25 cellular contexts compared by ENCODE assay signal in the genomic region with DNA sequence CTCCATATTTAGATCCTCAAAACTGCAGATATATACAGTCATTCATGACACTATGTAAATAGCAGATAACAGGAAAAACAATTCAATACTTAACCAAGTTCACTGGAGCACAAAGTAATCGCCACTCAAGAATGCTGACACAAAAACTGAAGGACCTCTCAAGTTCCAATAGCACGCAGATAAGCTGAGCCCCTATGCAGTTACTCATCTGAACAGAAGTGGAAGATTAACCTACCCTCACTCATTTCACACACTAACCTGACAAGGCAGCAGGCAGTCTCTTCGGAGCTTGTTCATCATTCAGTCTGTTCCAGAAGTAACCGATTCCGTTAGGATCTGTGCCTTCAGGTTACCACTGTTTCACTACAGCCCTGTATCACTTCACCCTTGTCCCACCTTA. TPM values are rescaled to one million over a fixed set of nuclear protein-coding genes. Genes with fewer than 3 reads are reported as not detected.
A peak's percentile ranks its signal among the peaks of the same experiment; 100 is the strongest.
DNase-seq lines count a peak whose midpoint lies in the region; ATAC-seq, FAIRE-seq and TF ChIP-seq lines count a peak whose summit lies in the region.
"Had no signal": no experiment of that assay in that cellular context is flagged by ENCODE, and none has a peak within 500 bp of the region (broad histone marks: within the 10 kb centered on the region; RNA-seq: fewer than 3 reads in every experiment).

No MANE protein-coding gene starts in this region.

- H3K4me3 Mint-ChIP-seq in activated T-cell treated with anti-CD3 and anti-CD28 coated beads, Interleukin-2, amount 50 U/mL, for 24 hours: no peak overlapping the region
- H3K4me3 Mint-ChIP-seq in activated T-cell treated with anti-CD3 and anti-CD28 coated beads, Interleukin-2, amount 50 U/mL, for 4 hours: no peak overlapping the region
- H3K4me3 Mint-ChIP-seq in astrocyte (ENCODE audit: unreplicated experiment) (no peak overlapping the region), type B pancreatic cell (no peak overlapping the region)
- no peak overlapping the region for H3K4me3 Mint-ChIP-seq in activated naive CD8-positive, alpha-beta T cell treated with anti-CD3 and anti-CD28 coated beads, Interleukin-2, amount 50 U/mL, for 24 hours
- H3K4me3 Mint-ChIP-seq: activated B cell treated with CpG ODN at 0.5 μM for 24 hours; memory B cell; stimulated activated naive CD8-positive, alpha-beta T cell treated with anti-CD3 and anti-CD28 coated beads, Interleukin-15, Interleukin-2, amounts not matched to agents 100 ng/mL and 50 ng/mL, for 24 hours; T-helper 1 cell treated with Interleukin-12 subunit alpha and Interleukin-12 subunit beta and Interleukin-4 antibody, amounts not matched to agents 30 μg/mL and 1 μg/mL, for 36 hours had no signal

- peak overlapping the region; percentile 47 for H3K27ac ChIP-seq in astrocyte (ENCODE audit: low read depth, low read length)
- peak overlapping the region in 1 of 2 donors; percentile 54 for H3K27ac ChIP-seq in left lung
- no peak overlapping the region for H3K27ac ChIP-seq in dorsolateral prefrontal cortex
- H3K27ac ChIP-seq: A549, ascending aorta, C4-2B, coronary artery, vagina had no signal

- no peak overlapping the region for H2AFZ ChIP-seq in astrocyte (ENCODE audit: low read depth, low read length)

- DNase-seq in activated T-cell treated with anti-CD3 and anti-CD28 coated beads, Interleukin-2, amount 50 U/mL, for 24 hours: no peak
- no peak for DNase-seq in activated T-cell treated with anti-CD3 and anti-CD28 coated beads, Interleukin-2, amount 50 U/mL, for 4 hours
- DNase-seq in astrocyte (ENCODE audit: low read depth) (no peak), left lung (no peak), type B pancreatic cell (ENCODE audit: extremely low spot score, unreplicated experiment) (no peak), dorsolateral prefrontal cortex (no peak), NOMO-1 (lab: John Stamatoyannopoulos, UW; ENCODE audit: unreplicated experiment in 2 of 2) (no peak)
- DNase-seq in activated naive CD8-positive, alpha-beta T cell treated with anti-CD3 and anti-CD28 coated beads, Interleukin-2, amount 50 U/mL, for 24 hours: no peak
- DNase-seq: activated B cell treated with CpG ODN at 0.5 μM for 24 hours; activated gamma-delta T cell; NCI-H1436; NCI-H2227 treated with DMSO at 0.1 percent for 48 hours; NK-92 treated with Interleukin-12 subunit alpha and Interleukin-12 subunit beta, amount 100 ng/mL, for 24 hours; retina had no signal

- H3K9me3 Mint-ChIP-seq in activated T-cell treated with anti-CD3 and anti-CD28 coated beads, Interleukin-2, amount 50 U/mL, for 24 hours: no peaks in the 10 kb centered on the region
- H3K9me3 Mint-ChIP-seq in activated T-cell treated with anti-CD3 and anti-CD28 coated beads, Interleukin-2, amount 50 U/mL, for 4 hours: no peaks in the 10 kb centered on the region
- no peaks in the 10 kb centered on the region for H3K9me3 Mint-ChIP-seq in astrocyte (ENCODE audit: unreplicated experiment)
- H3K9me3 Mint-ChIP-seq in type B pancreatic cell: no peaks in the 10 kb centered on the region
- no peaks in the 10 kb centered on the region for H3K9me3 Mint-ChIP-seq in activated naive CD8-positive, alpha-beta T cell treated with anti-CD3 and anti-CD28 coated beads, Interleukin-2, amount 50 U/mL, for 24 hours
- H3K9me3 Mint-ChIP-seq: activated B cell treated with CpG ODN at 0.5 μM for 24 hours; memory B cell; neural crest cell; stimulated activated naive CD8-positive, alpha-beta T cell treated with anti-CD3 and anti-CD28 coated beads, Interleukin-15, Interleukin-2, amounts not matched to agents 100 ng/mL and 50 ng/mL, for 24 hours; T-helper 1 cell treated with Interleukin-12 subunit alpha and Interleukin-12 subunit beta and Interleukin-4 antibody, amounts not matched to agents 30 μg/mL and 1 μg/mL, for 36 hours had no signal

- H3K4me3 ChIP-seq in astrocyte (ENCODE audit: insufficient read depth, low read depth, low read length): no peak overlapping the region
- H3K4me3 ChIP-seq in left lung: no peak overlapping the region
- H3K4me3 ChIP-seq in dorsolateral prefrontal cortex: no peak overlapping the region
- H3K4me3 ChIP-seq: A549, ascending aorta, coronary artery, vagina had no signal

- no peaks in the 10 kb centered on the region for H3K9me3 ChIP-seq in astrocyte (ENCODE audit: insufficient read depth, low read depth, low read length)
- H3K9me3 ChIP-seq in left lung: no peaks in the 10 kb centered on the region
- H3K9me3 ChIP-seq: A549, ascending aorta, vagina had no signal

- H3K79me2 ChIP-seq in astrocyte (ENCODE audit: insufficient read depth, low read length): peaks cover 64% of the 10 kb centered on the region

- peaks cover 85% of the 10 kb centered on the region for H3K36me3 Mint-ChIP-seq in activated T-cell treated with anti-CD3 and anti-CD28 coated beads, Interleukin-2, amount 50 U/mL, for 24 hours (ENCODE audit: low read depth)
- H3K36me3 Mint-ChIP-seq in activated T-cell treated with anti-CD3 and anti-CD28 coated beads, Interleukin-2, amount 50 U/mL, for 4 hours (ENCODE audit: insufficient read depth): peaks cover 38% of the 10 kb centered on the region
- H3K36me3 Mint-ChIP-seq in astrocyte (ENCODE audit: low read depth, unreplicated experiment): peaks cover 14% of the 10 kb centered on the region
- H3K36me3 Mint-ChIP-seq in type B pancreatic cell: peaks cover 33% of the 10 kb centered on the region
- peaks cover 55% of the 10 kb centered on the region for H3K36me3 Mint-ChIP-seq in activated naive CD8-positive, alpha-beta T cell treated with anti-CD3 and anti-CD28 coated beads, Interleukin-2, amount 50 U/mL, for 24 hours (ENCODE audit: low read depth)

- intact Hi-C loops in left lung (cut with DNase I): no loop called here
- intact Hi-C loops in dorsolateral prefrontal cortex (cut with DNase I): no loop called here

- H3K36me3 ChIP-seq in astrocyte (ENCODE audit: insufficient read depth, low read length) (peaks cover 17% of the 10 kb centered on the region), left lung (peaks cover 0 to 57% of the 10 kb centered on the region in 2 donors)

- no peaks in the 10 kb centered on the region for H3K27me3 Mint-ChIP-seq in activated T-cell treated with anti-CD3 and anti-CD28 coated beads, Interleukin-2, amount 50 U/mL, for 24 hours
- no peaks in the 10 kb centered on the region for H3K27me3 Mint-ChIP-seq in activated T-cell treated with anti-CD3 and anti-CD28 coated beads, Interleukin-2, amount 50 U/mL, for 4 hours (ENCODE audit: low read depth)
- H3K27me3 Mint-ChIP-seq in astrocyte (ENCODE audit: low read depth, unreplicated experiment) (no peaks in the 10 kb centered on the region), type B pancreatic cell (no peaks in the 10 kb centered on the region)
- H3K27me3 Mint-ChIP-seq in activated naive CD8-positive, alpha-beta T cell treated with anti-CD3 and anti-CD28 coated beads, Interleukin-2, amount 50 U/mL, for 24 hours: no peaks in the 10 kb centered on the region
- H3K27me3 Mint-ChIP-seq: activated B cell treated with CpG ODN at 0.5 μM for 24 hours; memory B cell; stimulated activated naive CD8-positive, alpha-beta T cell treated with anti-CD3 and anti-CD28 coated beads, Interleukin-15, Interleukin-2, amounts not matched to agents 100 ng/mL and 50 ng/mL, for 24 hours had no signal

- H3K4me1 ChIP-seq in astrocyte (ENCODE audit: insufficient read depth, low read length) (peaks cover 13% of the 10 kb centered on the region), left lung (peaks cover 19 to 50% of the 10 kb centered on the region in 2 donors)

- no peak overlapping the region for H3K4me2 ChIP-seq in astrocyte (ENCODE audit: low read length)
- H3K4me2 ChIP-seq: A549 had no signal

- H3K27me3 ChIP-seq in astrocyte (ENCODE audit: insufficient read depth, low read length) (no peaks in the 10 kb centered on the region), left lung (no peaks in the 10 kb centered on the region), dorsolateral prefrontal cortex (no peaks in the 10 kb centered on the region)
- H3K27me3 ChIP-seq: ascending aorta, vagina had no signal

- peaks cover 56% of the 10 kb centered on the region for H3K4me1 Mint-ChIP-seq in activated T-cell treated with anti-CD3 and anti-CD28 coated beads, Interleukin-2, amount 50 U/mL, for 24 hours (ENCODE audit: low read depth)
- peaks cover 58% of the 10 kb centered on the region for H3K4me1 Mint-ChIP-seq in activated T-cell treated with anti-CD3 and anti-CD28 coated beads, Interleukin-2, amount 50 U/mL, for 4 hours (ENCODE audit: low read depth)
- H3K4me1 Mint-ChIP-seq in astrocyte (ENCODE audit: low read depth, unreplicated experiment): peaks cover 39% of the 10 kb centered on the region
- H3K4me1 Mint-ChIP-seq in type B pancreatic cell (ENCODE audit: unreplicated experiment): peaks cover 32% of the 10 kb centered on the region
- H3K4me1 Mint-ChIP-seq in activated naive CD8-positive, alpha-beta T cell treated with anti-CD3 and anti-CD28 coated beads, Interleukin-2, amount 50 U/mL, for 24 hours: peaks cover 44% of the 10 kb centered on the region

- peaks cover 28% of the 10 kb centered on the region for H4K20me1 ChIP-seq in astrocyte (ENCODE audit: insufficient read depth, low read length)

- no peak for FAIRE-seq in astrocyte (lab: Jason Lieb, UNC)
- FAIRE-seq: A549, GM18507 had no signal

- H3K27ac Mint-ChIP-seq in activated T-cell treated with anti-CD3 and anti-CD28 coated beads, Interleukin-2, amount 50 U/mL, for 24 hours: peak overlapping the region; percentile 34
- H3K27ac Mint-ChIP-seq in astrocyte (ENCODE audit: unreplicated experiment) (peak overlapping the region; percentile 77), type B pancreatic cell (peak overlapping the region; percentile 5)
- H3K27ac Mint-ChIP-seq in activated naive CD8-positive, alpha-beta T cell treated with anti-CD3 and anti-CD28 coated beads, Interleukin-2, amount 50 U/mL, for 24 hours: no peak overlapping the region
- H3K27ac Mint-ChIP-seq: activated B cell treated with CpG ODN at 0.5 μM for 24 hours; memory B cell; stimulated activated naive CD8-positive, alpha-beta T cell treated with anti-CD3 and anti-CD28 coated beads, Interleukin-15, Interleukin-2, amounts not matched to agents 100 ng/mL and 50 ng/mL, for 24 hours; T-helper 1 cell treated with Interleukin-12 subunit alpha and Interleukin-12 subunit beta and Interleukin-4 antibody, amounts not matched to agents 30 μg/mL and 1 μg/mL, for 36 hours had no signal

- no peak for ATAC-seq in activated T-cell treated with anti-CD3 and anti-CD28 coated beads, Interleukin-2, amount 50 U/mL, for 4 hours
- peak; percentile 75 for ATAC-seq in left lung
- ATAC-seq in activated naive CD8-positive, alpha-beta T cell treated with anti-CD3 and anti-CD28 coated beads, Interleukin-2, amount 50 U/mL, for 24 hours: no peak
- ATAC-seq: A549, Right ventricle myocardium inferior had no signal

- no peak overlapping the region for H3K9ac ChIP-seq in astrocyte (ENCODE audit: low read length)

- no peak for TF ChIP-seq CTCF in astrocyte (IDR thresholded peaks at IDR 0.05; ENCODE audit: insufficient read depth, low read depth, low read length)
- no peak for TF ChIP-seq CTCF in left lung (IDR thresholded peaks at IDR 0.05)
- TF ChIP-seq CTCF in type B pancreatic cell (conservative IDR thresholded peaks at IDR 0.05): no peak
- TF ChIP-seq CTCF in dorsolateral prefrontal cortex (IDR thresholded peaks at IDR 0.05 in 54 of 56, conservative IDR thresholded peaks at IDR 0.05 in 2 of 56; ENCODE audit: low read depth in 1 of 56, partially characterized antibody in 56 of 56): no peak

RNA-seq across cellular contexts. Expression of a gene that starts 6.0 kb away (rescaled TPM):
- total RNA-seq in activated T-cell treated with anti-CD3 and anti-CD28 coated beads, Interleukin-2, amount 50 U/mL, for 4 hours: 10 to 100 TPM; 41.1 to 47.2 (median 46.6) TPM
- total RNA-seq in astrocyte (51.2 and 53.4 TPM in 2 replicates), left lung (10 to 100 TPM; 60.2 to 64.6 TPM), type B pancreatic cell (ENCODE audit: low replicate concordance) (55.1 and 57.3 TPM in 2 replicates), dorsolateral prefrontal cortex (10 to 100 TPM; 48.6 to 93.2 (median 71.0) TPM)
